8 cellular contexts compared by ENCODE assay signal in genomic region chr2:148020036-148020357, GRCh38. TPM values are rescaled to one million over a fixed set of nuclear protein-coding genes. Genes with fewer than 3 reads are reported as not detected.
DNase-seq lines count a peak whose midpoint lies in the region; ATAC-seq, FAIRE-seq and TF ChIP-seq lines count a peak whose summit lies in the region.

No MANE protein-coding gene starts in this region.

- ATAC-seq in stimulated activated naive CD8-positive, alpha-beta T cell treated with anti-CD3 and anti-CD28 coated beads, Interleukin-15, Interleukin-2, amounts not matched to agents 100 U/mL and 50 U/mL, for 24 hours = no peak
- no peak for ATAC-seq in GM21367 (IDR thresholded peaks at IDR 0.05; ENCODE audit: unreplicated experiment)

- H2AFZ ChIP-seq in PC-9 (peak overlapping the region; percentile 95), neural progenitor cell (replicated peaks) (peak overlapping the region; percentile 88)

- no peaks in the 10 kb centered on the region for H3K27me3 Mint-ChIP-seq in stimulated activated naive CD8-positive, alpha-beta T cell treated with anti-CD3 and anti-CD28 coated beads, Interleukin-15, Interleukin-2, amounts not matched to agents 100 ng/mL and 50 ng/mL, for 24 hours
- no peaks in the 10 kb centered on the region for H3K27me3 Mint-ChIP-seq in neural progenitor cell (ENCODE audit: insufficient read depth, low read depth)

- intact Hi-C loops in PC-9 (cut with micrococcal nuclease; ENCODE audit: unreplicated experiment) = loop anchor here (10.0 kb wide), 1 partner anchor 625 kb away; the partner anchor contains the start of gene EPC2

- TF ChIP-seq CTCF in PC-9 (conservative IDR thresholded peaks at IDR 0.05) = no peak
- no peak for TF ChIP-seq CTCF in neural progenitor cell (IDR thresholded peaks at IDR 0.05)

- H4K20me1 ChIP-seq in PC-9 (ENCODE audit: insufficient read depth) (peaks cover 15% of the 10 kb centered on the region; the same call in 1 of the 2 replicates), neural progenitor cell (ENCODE audit: low read depth) (peaks cover 65% of the 10 kb centered on the region)

- CTCF ChIA-PET in PC-9 (lab: Charles Lee) = no interaction called here

- H3K36me3 Mint-ChIP-seq in stimulated activated naive CD8-positive, alpha-beta T cell treated with anti-CD3 and anti-CD28 coated beads, Interleukin-15, Interleukin-2, amounts not matched to agents 100 ng/mL and 50 ng/mL, for 24 hours (ENCODE audit: low read depth) = peaks cover 6% of the 10 kb centered on the region
- peaks cover 16% of the 10 kb centered on the region for H3K36me3 Mint-ChIP-seq in neural progenitor cell

- no peaks in the 10 kb centered on the region for H3K9me2 ChIP-seq in PC-9 (ENCODE audit: insufficient read depth)

- H3K4me3 ChIP-seq in PC-9 (peak overlapping the region; percentile 77), endocrine pancreas (ENCODE audit: control insufficient read depth, insufficient read depth, low read length) (peak overlapping the region; percentile 88), neural progenitor cell (peak overlapping the region; percentile 93)

- no peaks in the 10 kb centered on the region for H3K9me3 ChIP-seq in PC-9 (ENCODE audit: insufficient read depth, low read depth)
- no peaks in the 10 kb centered on the region for H3K9me3 ChIP-seq in endocrine pancreas (ENCODE audit: control insufficient read depth, low read length)
- no peaks in the 10 kb centered on the region for H3K9me3 ChIP-seq in neural progenitor cell (ENCODE audit: low read depth)

- peak overlapping the region; percentile 78 for H3K9ac ChIP-seq in endocrine pancreas (ENCODE audit: control insufficient read depth, insufficient read depth, low read length)
- H3K9ac ChIP-seq in neural progenitor cell = peak overlapping the region; percentile 87

- H3K27ac ChIP-seq in PC-9 (peak overlapping the region; percentile 68), neural progenitor cell (peak overlapping the region; percentile 87)

- H3K9me3 Mint-ChIP-seq in stimulated activated naive CD8-positive, alpha-beta T cell treated with anti-CD3 and anti-CD28 coated beads, Interleukin-15, Interleukin-2, amounts not matched to agents 100 ng/mL and 50 ng/mL, for 24 hours = no peaks in the 10 kb centered on the region
- H3K9me3 Mint-ChIP-seq in neural progenitor cell = peaks cover 5% of the 10 kb centered on the region

- H3K4me3 Mint-ChIP-seq in stimulated activated naive CD8-positive, alpha-beta T cell treated with anti-CD3 and anti-CD28 coated beads, Interleukin-15, Interleukin-2, amounts not matched to agents 100 ng/mL and 50 ng/mL, for 24 hours = peak overlapping the region; percentile 98
- H3K4me3 Mint-ChIP-seq in neural progenitor cell = peak overlapping the region; percentile 99

- no peaks in the 10 kb centered on the region for H3K36me3 ChIP-seq in PC-9 (ENCODE audit: low read depth)
- no peaks in the 10 kb centered on the region for H3K36me3 ChIP-seq in endocrine pancreas (ENCODE audit: control insufficient read depth, insufficient read depth, low read length)
- no peaks in the 10 kb centered on the region for H3K36me3 ChIP-seq in neural progenitor cell

- no peak for DNase-seq in stimulated activated naive CD8-positive, alpha-beta T cell treated with anti-CD3 and anti-CD28 coated beads, Interleukin-15, Interleukin-2, amounts not matched to agents 100 U/mL and 50 U/mL, for 24 hours
- DNase-seq in PC-9 (peak in 1 of 2 experiments; percentile 35), neural progenitor cell (ENCODE audit: low spot score) (no peak), GM19238 (ENCODE audit: insufficient read length, low spot score) (no peak), GM19239 (ENCODE audit: insufficient read length, low spot score) (no peak)

- H3K4me1 ChIP-seq in PC-9 (replicated peaks; ENCODE audit: insufficient read depth) (peaks cover 28% of the 10 kb centered on the region), endocrine pancreas (ENCODE audit: control insufficient read depth, insufficient read depth, low read length) (peaks cover 18% of the 10 kb centered on the region), neural progenitor cell (peaks cover 26% of the 10 kb centered on the region)

- H3K4me2 ChIP-seq in PC-9 (peak overlapping the region; percentile 74), neural progenitor cell (peak overlapping the region; percentile 97)

- H3K27me3 ChIP-seq in PC-9 (ENCODE audit: insufficient read depth, low read depth) (no peaks in the 10 kb centered on the region), endocrine pancreas (ENCODE audit: control insufficient read depth, insufficient read depth, low read length) (no peaks in the 10 kb centered on the region), neural progenitor cell (no peaks in the 10 kb centered on the region)

- H3K79me2 ChIP-seq in PC-9 (ENCODE audit: low read depth) = peaks cover 92% of the 10 kb centered on the region
- peaks cover 91% of the 10 kb centered on the region for H3K79me2 ChIP-seq in neural progenitor cell (ENCODE audit: low read depth)

- H3F3A ChIP-seq in PC-9 (ENCODE audit: insufficient read depth, low read depth) (peaks cover 7% of the 10 kb centered on the region), neural progenitor cell (ENCODE audit: low read depth) (peaks cover 20% of the 10 kb centered on the region)

- H3K4me1 Mint-ChIP-seq in stimulated activated naive CD8-positive, alpha-beta T cell treated with anti-CD3 and anti-CD28 coated beads, Interleukin-15, Interleukin-2, amounts not matched to agents 100 ng/mL and 50 ng/mL, for 24 hours (ENCODE audit: low read depth) = peaks cover 61% of the 10 kb centered on the region
- H3K4me1 Mint-ChIP-seq in neural progenitor cell = peaks cover 38% of the 10 kb centered on the region

- FAIRE-seq in GM19239 (lab: Jason Lieb, UNC) = no peak

- BruUV-seq in PC-9 (replicated peaks; lab: Mats Ljungman, UMichigan) = TSS peak; percentile 51

- H3K27ac Mint-ChIP-seq in stimulated activated naive CD8-positive, alpha-beta T cell treated with anti-CD3 and anti-CD28 coated beads, Interleukin-15, Interleukin-2, amounts not matched to agents 100 ng/mL and 50 ng/mL, for 24 hours = peak overlapping the region; percentile 95
- peak overlapping the region; percentile 98 for H3K27ac Mint-ChIP-seq in neural progenitor cell

- POLR2A ChIA-PET in PC-9 (lab: Charles Lee; ENCODE audit: unreplicated experiment) = interaction anchor here (0.6 to 1.0 kb wide), 3 partner anchors 32 to 342 kb away, joined by 4 to 11 read pairs (median 5); no protein-coding TSS in a partner anchor

RNA-seq across cellular contexts. Expression of gene ORC4, which starts 0.5 kb away (rescaled TPM):
- total RNA-seq in PC-9 (2021) = 28.4 and 44.2 TPM in 2 replicates
- total RNA-seq in neural progenitor cell (ENCODE audit: low replicate concordance) = 165 and 314 TPM in 2 replicates

RNA-seq across cellular contexts. Expression of gene MBD5, which starts 0.9 kb away (rescaled TPM):
- total RNA-seq in PC-9 (2021) = 35.1 and 46.5 TPM in 2 replicates
- 32.0 and 38.8 TPM in 2 replicates for total RNA-seq in neural progenitor cell (ENCODE audit: low replicate concordance)
